In the genomic region with DNA sequence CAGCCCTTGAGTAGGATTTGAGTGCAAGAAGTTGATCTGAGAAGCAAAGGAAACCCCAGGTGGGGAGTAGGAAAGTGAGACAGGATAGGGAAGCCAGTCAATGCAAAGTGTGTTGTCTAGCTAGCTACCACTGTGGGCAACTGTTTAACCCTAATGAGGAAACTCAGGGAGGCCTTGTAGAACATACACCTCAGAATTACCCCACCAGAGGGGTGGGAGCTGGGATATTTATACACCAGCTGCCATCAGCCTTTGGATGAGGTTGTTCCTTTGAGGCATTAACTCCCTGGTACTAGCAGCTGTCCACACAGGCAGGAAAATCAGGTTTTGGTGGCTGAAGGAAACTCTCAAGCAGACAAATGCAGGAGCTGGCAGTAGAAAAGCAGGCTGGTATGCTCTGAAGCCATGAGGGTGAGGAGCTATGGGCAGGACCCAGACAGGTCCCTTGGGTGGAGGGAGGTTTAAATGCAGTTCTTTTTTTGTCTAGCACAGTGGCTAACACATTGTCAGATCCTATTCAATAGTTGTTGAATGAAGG, we compare ENCODE assay signal across 1 cellular context.
TF ChIP-seq lines count a peak whose summit lies in the region.

No MANE protein-coding gene starts in this region.

TF ChIP-seq in HCT116, 20 proteins besides CTCF, POLR2A, EP300 and RAD21 (continued from another document):
- TF ChIP-seq, protein P1, sequence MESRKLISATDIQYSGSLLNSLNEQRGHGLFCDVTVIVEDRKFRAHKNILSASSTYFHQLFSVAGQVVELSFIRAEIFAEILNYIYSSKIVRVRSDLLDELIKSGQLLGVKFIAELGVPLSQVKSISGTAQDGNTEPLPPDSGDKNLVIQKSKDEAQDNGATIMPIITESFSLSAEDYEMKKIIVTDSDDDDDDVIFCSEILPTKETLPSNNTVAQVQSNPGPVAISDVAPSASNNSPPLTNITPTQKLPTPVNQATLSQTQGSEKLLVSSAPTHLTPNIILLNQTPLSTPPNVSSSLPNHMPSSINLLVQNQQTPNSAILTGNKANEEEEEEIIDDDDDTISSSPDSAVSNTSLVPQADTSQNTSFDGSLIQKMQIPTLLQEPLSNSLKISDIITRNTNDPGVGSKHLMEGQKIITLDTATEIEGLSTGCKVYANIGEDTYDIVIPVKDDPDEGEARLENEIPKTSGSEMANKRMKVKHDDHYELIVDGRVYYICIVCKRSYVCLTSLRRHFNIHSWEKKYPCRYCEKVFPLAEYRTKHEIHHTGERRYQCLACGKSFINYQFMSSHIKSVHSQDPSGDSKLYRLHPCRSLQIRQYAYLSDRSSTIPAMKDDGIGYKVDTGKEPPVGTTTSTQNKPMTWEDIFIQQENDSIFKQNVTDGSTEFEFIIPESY (IDR thresholded peaks at IDR 0.05; ENCODE audit: extremely low read depth, insufficient replicate concordance, low read length) = no peak
- TF ChIP-seq SIN3A (IDR thresholded peaks at IDR 0.05; ENCODE audit: low read depth) (no peak), CBX3 (IDR thresholded peaks at IDR 0.05; ENCODE audit: low read depth) (no peak), YY1 (IDR thresholded peaks at IDR 0.05; ENCODE audit: extremely low read depth, insufficient replicate concordance, low read depth, low read length) (no peak), ELF1 (IDR thresholded peaks at IDR 0.05; ENCODE audit: borderline replicate concordance, low read depth) (no peak), JUND (IDR thresholded peaks at IDR 0.05) (no peak), FOSL1 (IDR thresholded peaks at IDR 0.05; ENCODE audit: low read depth) (no peak), SP1 (IDR thresholded peaks at IDR 0.05; ENCODE audit: low read depth) (no peak)
- TF ChIP-seq, protein P2, sequence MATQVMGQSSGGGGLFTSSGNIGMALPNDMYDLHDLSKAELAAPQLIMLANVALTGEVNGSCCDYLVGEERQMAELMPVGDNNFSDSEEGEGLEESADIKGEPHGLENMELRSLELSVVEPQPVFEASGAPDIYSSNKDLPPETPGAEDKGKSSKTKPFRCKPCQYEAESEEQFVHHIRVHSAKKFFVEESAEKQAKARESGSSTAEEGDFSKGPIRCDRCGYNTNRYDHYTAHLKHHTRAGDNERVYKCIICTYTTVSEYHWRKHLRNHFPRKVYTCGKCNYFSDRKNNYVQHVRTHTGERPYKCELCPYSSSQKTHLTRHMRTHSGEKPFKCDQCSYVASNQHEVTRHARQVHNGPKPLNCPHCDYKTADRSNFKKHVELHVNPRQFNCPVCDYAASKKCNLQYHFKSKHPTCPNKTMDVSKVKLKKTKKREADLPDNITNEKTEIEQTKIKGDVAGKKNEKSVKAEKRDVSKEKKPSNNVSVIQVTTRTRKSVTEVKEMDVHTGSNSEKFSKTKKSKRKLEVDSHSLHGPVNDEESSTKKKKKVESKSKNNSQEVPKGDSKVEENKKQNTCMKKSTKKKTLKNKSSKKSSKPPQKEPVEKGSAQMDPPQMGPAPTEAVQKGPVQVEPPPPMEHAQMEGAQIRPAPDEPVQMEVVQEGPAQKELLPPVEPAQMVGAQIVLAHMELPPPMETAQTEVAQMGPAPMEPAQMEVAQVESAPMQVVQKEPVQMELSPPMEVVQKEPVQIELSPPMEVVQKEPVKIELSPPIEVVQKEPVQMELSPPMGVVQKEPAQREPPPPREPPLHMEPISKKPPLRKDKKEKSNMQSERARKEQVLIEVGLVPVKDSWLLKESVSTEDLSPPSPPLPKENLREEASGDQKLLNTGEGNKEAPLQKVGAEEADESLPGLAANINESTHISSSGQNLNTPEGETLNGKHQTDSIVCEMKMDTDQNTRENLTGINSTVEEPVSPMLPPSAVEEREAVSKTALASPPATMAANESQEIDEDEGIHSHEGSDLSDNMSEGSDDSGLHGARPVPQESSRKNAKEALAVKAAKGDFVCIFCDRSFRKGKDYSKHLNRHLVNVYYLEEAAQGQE (IDR thresholded peaks at IDR 0.05; ENCODE audit: low read depth) = no peak
